ENCODE assay signal across 23 cellular contexts in the genomic region with DNA sequence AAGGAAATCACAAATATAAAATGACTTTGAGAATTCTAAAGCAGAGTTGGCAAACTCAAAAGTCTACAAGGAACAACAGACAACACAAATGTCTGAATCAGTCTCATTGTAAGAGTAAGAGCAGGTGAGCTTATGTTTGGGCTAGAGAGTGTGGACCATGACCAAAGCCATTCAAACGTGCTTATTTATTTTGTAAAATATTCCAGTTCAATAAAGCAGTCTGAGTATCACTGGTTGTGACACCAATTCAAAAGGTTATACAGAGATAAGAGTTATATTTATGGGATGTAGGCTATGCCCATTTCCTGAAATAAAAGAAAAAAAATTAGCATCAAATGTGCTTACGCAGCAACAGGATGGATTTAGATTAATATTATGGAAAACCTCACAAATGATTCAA.
DNase-seq lines count a peak whose midpoint lies in the region; ATAC-seq, FAIRE-seq and TF ChIP-seq lines count a peak whose summit lies in the region.
"Had no signal": no experiment of that assay in that cellular context is flagged by ENCODE, and none has a peak within 500 bp of the region (broad histone marks: within the 10 kb centered on the region; RNA-seq: fewer than 3 reads in every experiment).

No MANE protein-coding gene starts in this region.

- no peak for TF ChIP-seq POLR2A in transverse colon (IDR thresholded peaks at IDR 0.05)

- H3K27ac Mint-ChIP-seq in endothelial cell (ENCODE audit: unreplicated experiment) = no peak overlapping the region
- H3K27ac Mint-ChIP-seq: B cell; CD4-positive, alpha-beta T cell; CD8-positive, alpha-beta T cell had no signal

- no peaks in the 10 kb centered on the region for H3K36me3 Mint-ChIP-seq in endothelial cell (ENCODE audit: low read depth, unreplicated experiment)
- H3K36me3 Mint-ChIP-seq: CD8-positive, alpha-beta T cell had no signal

- no peaks in the 10 kb centered on the region for H3K4me1 Mint-ChIP-seq in endothelial cell (ENCODE audit: unreplicated experiment)
- H3K4me1 Mint-ChIP-seq: B cell had no signal

- TF ChIP-seq EP300 in transverse colon (IDR thresholded peaks at IDR 0.05; ENCODE audit: low read depth) = no peak

- H3K27me3 Mint-ChIP-seq in endothelial cell (ENCODE audit: unreplicated experiment) = peaks cover 2% of the 10 kb centered on the region
- H3K27me3 Mint-ChIP-seq: B cell had no signal

- no peaks in the 10 kb centered on the region for H4K20me1 ChIP-seq in hepatocyte (ENCODE audit: insufficient read depth, poor library complexity, severe bottlenecking)
- H4K20me1 ChIP-seq: BLaER1 treated with 17β-estradiol and CSF1 and Interleukin-3, amounts not matched to agents 10 nM and 100 nM had no signal

- H3K4me1 ChIP-seq in hepatocyte (ENCODE audit: insufficient read depth) = no peaks in the 10 kb centered on the region
- H3K4me1 ChIP-seq in mucosa of descending colon (ENCODE audit: low read depth) = no peaks in the 10 kb centered on the region
- peaks cover 4 to 39% (median 12%) of the 10 kb centered on the region in 4 donors for H3K4me1 ChIP-seq in transverse colon
- H3K4me1 ChIP-seq: A549; BLaER1 treated with 17β-estradiol and CSF1 and Interleukin-3, amounts not matched to agents 10 nM and 100 nM; Caco-2 had no signal

- H3K4me2 ChIP-seq in hepatocyte = no peak overlapping the region
- H3K4me2 ChIP-seq: A549; BLaER1 treated with 17β-estradiol and CSF1 and Interleukin-3, amounts not matched to agents 10 nM and 100 nM had no signal

- H3K27ac ChIP-seq in hepatocyte (peak overlapping the region; percentile 11), transverse colon (peak overlapping the region; percentile 57 to 75 (median 72)), coronary artery (no peak overlapping the region)
- H3K27ac ChIP-seq: 22Rv1; A549; BLaER1 treated with 17β-estradiol and CSF1 and Interleukin-3, amounts not matched to agents 10 nM and 100 nM; C4-2B had no signal

- no peaks in the 10 kb centered on the region for H3K9me3 Mint-ChIP-seq in endothelial cell (ENCODE audit: unreplicated experiment)

- DNase-seq in hepatocyte (ENCODE audit: low spot score) (no peak), mucosa of descending colon (no peak), transverse colon (no peak), coronary artery (ENCODE audit: low spot score) (no peak), endothelial cell (ENCODE audit: low spot score) (no peak)
- DNase-seq in stimulated activated naive CD4-positive, alpha-beta T cell (lab: John Stamatoyannopoulos, UW) = no peak
- DNase-seq: AML-193; Caco-2; Calu3; CD4-positive, alpha-beta T cell; CD8-positive, alpha-beta T cell; DMS79 treated with DMSO at 0.1 percent for 48 hours; GF-D8 had no signal

- H3K9me2 ChIP-seq in hepatocyte (replicated peaks; ENCODE audit: insufficient read depth) = no peaks in the 10 kb centered on the region

- FAIRE-seq in colon (lab: Jason Lieb, UNC) = peak; percentile 87
- FAIRE-seq: A549, D721Med, G401.6, GM12891, GM19239 had no signal

- no peaks in the 10 kb centered on the region for H3K9me3 ChIP-seq in hepatocyte (ENCODE audit: low read depth)
- peaks cover 14% of the 10 kb centered on the region for H3K9me3 ChIP-seq in mucosa of descending colon
- peaks cover 7 to 14% of the 10 kb centered on the region in 2 donors for H3K9me3 ChIP-seq in transverse colon

- H3K4me3 ChIP-seq in hepatocyte (no peak overlapping the region), mucosa of descending colon (no peak overlapping the region), transverse colon (no peak overlapping the region), coronary artery (no peak overlapping the region)
- H3K4me3 ChIP-seq: A549; BLaER1 treated with 17β-estradiol and CSF1 and Interleukin-3, amounts not matched to agents 10 nM and 100 nM had no signal

- in situ Hi-C loops in transverse colon (cut with MboI; ENCODE audit: low pct_ligation_motif_present in 1 of 4, low pct_unique_long_range_greater_than_20kb in 1 of 4, low sequenced_read_pairs in 3 of 4) = no loop called here

- H3K27me3 ChIP-seq in hepatocyte = no peaks in the 10 kb centered on the region
- H3K27me3 ChIP-seq in transverse colon = no peaks in the 10 kb centered on the region
- H3K27me3 ChIP-seq: BLaER1 treated with 17β-estradiol and CSF1 and Interleukin-3, amounts not matched to agents 10 nM and 100 nM had no signal

- no peaks in the 10 kb centered on the region for H3K79me2 ChIP-seq in hepatocyte

- no peak for TF ChIP-seq CTCF in hepatocyte (IDR thresholded peaks at IDR 0.05; ENCODE audit: poor library complexity)
- no peak for TF ChIP-seq CTCF in mucosa of descending colon (IDR thresholded peaks at IDR 0.05)
- no peak for TF ChIP-seq CTCF in transverse colon (IDR thresholded peaks at IDR 0.05)
- TF ChIP-seq CTCF in coronary artery (IDR thresholded peaks at IDR 0.05) = no peak
- TF ChIP-seq CTCF in endothelial cell (IDR thresholded peaks at IDR 0.05; ENCODE audit: unreplicated experiment) = no peak

- ATAC-seq in mucosa of descending colon = peak; percentile 68
- ATAC-seq: A549; CD8-positive, alpha-beta T cell had no signal

- WGBS in hepatocyte (ENCODE audit: low lambda C conversion rate, missing lambda C conversion rate) = 71% methylated on average over 2 of the region's 2 CpGs
- 43 to 45% methylated on average over 2 of the region's 2 CpGs for WGBS in transverse colon (ENCODE audit: low coverage in 1 of 2), 2 donors

- intact Hi-C loops in mucosa of descending colon (cut with DNase I, micrococcal nuclease) = no loop called here
- intact Hi-C loops in transverse colon (cut with DNase I; ENCODE audit: low total_unique reads) = no loop called here

- H2AFZ ChIP-seq in hepatocyte = no peak overlapping the region

- no peak overlapping the region for H3K4me3 Mint-ChIP-seq in endothelial cell (ENCODE audit: unreplicated experiment)
- H3K4me3 Mint-ChIP-seq: B cell; CD4-positive, alpha-beta T cell; CD8-positive, alpha-beta T cell had no signal

- H3K36me3 ChIP-seq in hepatocyte (replicated peaks; ENCODE audit: insufficient read depth, low read depth) (no peaks in the 10 kb centered on the region), mucosa of descending colon (ENCODE audit: low read depth) (no peaks in the 10 kb centered on the region), transverse colon (peaks cover 0 to 3% (median 0%) of the 10 kb centered on the region in 4 donors)
- H3K36me3 ChIP-seq: BLaER1 treated with 17β-estradiol and CSF1 and Interleukin-3, amounts not matched to agents 10 nM and 100 nM had no signal

Comparison
In these comparisons a context has a peak if more than half of its experiments do, and no peak if none do; other contexts are left out.
1. H3K27ac ChIP-seq: peak in hepatocyte (single experiment) and transverse colon (4 of 4); none in coronary artery (0 of 2).